In the genomic region with DNA sequence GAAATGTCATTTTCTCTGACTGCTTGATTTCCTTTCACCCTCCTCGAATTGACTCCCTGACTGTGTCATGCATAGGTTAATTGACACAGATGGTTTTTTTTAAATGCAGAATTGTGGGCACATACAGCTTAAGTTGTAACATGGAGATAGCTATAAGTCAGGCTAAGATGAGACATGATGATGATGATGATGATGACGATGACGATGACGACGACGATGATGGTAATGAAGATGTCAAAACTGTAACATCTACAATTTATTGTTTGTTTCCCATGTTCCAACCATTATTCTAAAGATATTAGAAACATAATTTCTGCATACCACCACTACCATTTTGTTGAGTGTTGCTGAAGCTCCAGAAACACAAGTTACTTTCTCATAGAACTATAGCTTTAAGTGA, we compare ENCODE assay signal across 28 cellular contexts.
"Had no signal": no experiment of that assay in that cellular context is flagged by ENCODE, and none has a peak within 500 bp of the region (broad histone marks: within the 10 kb centered on the region; RNA-seq: fewer than 3 reads in every experiment).

No MANE protein-coding gene starts in this region.

- FAIRE-seq: colon, endometrium, endothelial cell of umbilical vein, frontal cortex had no signal

- H3K27me3 ChIP-seq: colonic mucosa, esophagus muscularis mucosa, esophagus squamous epithelium, foreskin keratinocyte, gastrocnemius medialis, gastroesophageal sphincter, heart left ventricle, heart right ventricle had no signal

- H3K9me3 ChIP-seq: colonic mucosa, esophagus muscularis mucosa, gastrocnemius medialis, gastroesophageal sphincter, heart left ventricle had no signal

- H3K36me3 ChIP-seq: colonic mucosa, esophagus muscularis mucosa, esophagus squamous epithelium, gastrocnemius medialis, gastroesophageal sphincter, heart left ventricle, heart right ventricle had no signal

- DNase-seq: colonic mucosa; cortex of kidney; dermis blood vessel endothelial cell; dorsolateral prefrontal cortex; effector CD4-positive, alpha-beta T cell; effector CD8-positive, alpha-beta T cell; effector memory CD4-positive, alpha-beta T cell; effector memory CD8-positive, alpha-beta T cell; endodermal cell; erythroblast; esophagus squamous epithelium; foreskin fibroblast; foreskin keratinocyte; foreskin melanocyte; gastrocnemius medialis; glutamatergic neuron; head of caudate nucleus; heart left ventricle; heart right ventricle had no signal

- H3K4me3 ChIP-seq: colonic mucosa, coronary artery, dorsolateral prefrontal cortex, esophagus muscularis mucosa, esophagus squamous epithelium, gastrocnemius medialis, gastroesophageal sphincter, heart left ventricle, heart right ventricle had no signal

- H3K27ac ChIP-seq: colonic mucosa, coronary artery, dorsolateral prefrontal cortex, epithelial cell of prostate, esophagus muscularis mucosa, esophagus squamous epithelium, foreskin keratinocyte, gastrocnemius medialis, gastroesophageal sphincter, heart left ventricle, heart right ventricle had no signal

- H3K4me1 ChIP-seq: colonic mucosa, esophagus muscularis mucosa, esophagus squamous epithelium, foreskin keratinocyte, gastrocnemius medialis, gastroesophageal sphincter, heart left ventricle, heart right ventricle had no signal

- ATAC-seq: effector memory CD8-positive, alpha-beta T cell; esophagus mucosa; foreskin keratinocyte; gastrocnemius medialis; gastroesophageal sphincter; heart left ventricle; heart right ventricle had no signal
